ENCODE assay signal across 16 cellular contexts in genomic region chr2:43068053-43068471, GRCh38.
DNase-seq lines count a peak whose midpoint lies in the region; TF ChIP-seq lines count a peak whose summit lies in the region.
"Had no signal": no experiment of that assay in that cellular context is flagged by ENCODE, and none has a peak within 500 bp of the region (broad histone marks: within the 10 kb centered on the region; RNA-seq: fewer than 3 reads in every experiment).

No MANE protein-coding gene starts in this region.

- H2BK15ac ChIP-seq in mesenchymal stem cell (ENCODE audit: low read depth, poor library complexity, severe bottlenecking), result peak overlapping the region; percentile 60

- H3K36me3 ChIP-seq in mesenchymal stem cell (ENCODE audit: control insufficient read depth in 1 of 2, insufficient read depth in 2 of 2, low read depth in 1 of 2, low read length in 2 of 2) (no peaks in the 10 kb centered on the region), sigmoid colon (no peaks in the 10 kb centered on the region)

- no peaks in the 10 kb centered on the region for H3K9me3 ChIP-seq in mesenchymal stem cell (ENCODE audit: control insufficient read depth, low read length)
- no peaks in the 10 kb centered on the region for H3K9me3 ChIP-seq in sigmoid colon

- no peak for DNase-seq in RWPE1 (ENCODE audit: low spot score)
- peak; percentile 84 for DNase-seq in chondrocyte (ENCODE audit: low spot score)
- no peak for DNase-seq in mesenchymal stem cell
- peak; percentile 46 for DNase-seq in sigmoid colon
- no peak for DNase-seq in stimulated activated CD8-positive, alpha-beta memory T cell treated with anti-CD3 and anti-CD28 coated beads, Interleukin-4, amount 100 ng/mL, for 48 hours
- DNase-seq in cerebellar nuclear complex (lab: John Stamatoyannopoulos, UW), result no peak
- no peak for DNase-seq in activated naive CD8-positive, alpha-beta T cell treated with anti-CD3 and anti-CD28 coated beads for 36 hours
- DNase-seq: activated CD4-positive, alpha-beta T cell treated with anti-CD3 and anti-CD28 coated beads, Interleukin-2, amount 10 ng/mL, durations not matched to agents 24 days and 14 days; activated naive CD8-positive, alpha-beta T cell treated with anti-CD3 and anti-CD28 coated beads, Interleukin-2, amount 10 ng/mL, durations not matched to agents 7 days and 5 days; DMS 273 treated with DMSO at 0.1 percent for 48 hours; foreskin fibroblast; MM.1S; naive thymus-derived CD4-positive, alpha-beta T cell; NCI-H2081 treated with DMSO at 0.1 percent for 48 hours; stimulated activated CD4-positive, alpha-beta T cell treated with anti-CD3 and anti-CD28 coated beads, Interleukin-4, amount 100 ng/mL, for 1 hour had no signal

- H3K4me1 ChIP-seq in mesenchymal stem cell (ENCODE audit: control insufficient read depth, insufficient read depth, low read depth, low read length), result peaks cover 17% of the 10 kb centered on the region
- peaks cover 0 to 26% (median 10%) of the 10 kb centered on the region in 4 donors for H3K4me1 ChIP-seq in sigmoid colon

- H3K9ac ChIP-seq in mesenchymal stem cell (ENCODE audit: low read length), result no peak overlapping the region

- peak overlapping the region; percentile 53 to 83 for H3K18ac ChIP-seq in mesenchymal stem cell (ENCODE audit: low read depth in 1 of 2, low read length in 2 of 2)

- no peak overlapping the region for H3K27ac Mint-ChIP-seq in chondrocyte (ENCODE audit: unreplicated experiment)
- H3K27ac Mint-ChIP-seq in activated naive CD8-positive, alpha-beta T cell treated with anti-CD3 and anti-CD28 coated beads for 36 hours, result no peak overlapping the region
- H3K27ac Mint-ChIP-seq: activated CD4-positive, alpha-beta T cell treated with anti-CD3 and anti-CD28 coated beads, Interleukin-2, amount 10 ng/mL, durations not matched to agents 24 days and 14 days; activated naive CD8-positive, alpha-beta T cell treated with anti-CD3 and anti-CD28 coated beads, Interleukin-2, amount 10 ng/mL, durations not matched to agents 7 days and 5 days; B cell had no signal

- H3K4me1 Mint-ChIP-seq in chondrocyte (ENCODE audit: low read depth), result peaks cover 41% of the 10 kb centered on the region
- H3K4me1 Mint-ChIP-seq in activated naive CD8-positive, alpha-beta T cell treated with anti-CD3 and anti-CD28 coated beads for 36 hours, result peaks cover 3% of the 10 kb centered on the region
- H3K4me1 Mint-ChIP-seq: activated CD4-positive, alpha-beta T cell treated with anti-CD3 and anti-CD28 coated beads, Interleukin-2, amount 10 ng/mL, durations not matched to agents 24 days and 14 days; activated naive CD8-positive, alpha-beta T cell treated with anti-CD3 and anti-CD28 coated beads, Interleukin-2, amount 10 ng/mL, durations not matched to agents 7 days and 5 days; B cell had no signal

- CTCF ChIA-PET in RWPE1 (lab: Yijun Ruan, JAX), result no interaction called here

- peak overlapping the region; percentile 28 to 50 for H2BK12ac ChIP-seq in mesenchymal stem cell (ENCODE audit: low read length in 2 of 2)

- H3K4me3 Mint-ChIP-seq in chondrocyte (ENCODE audit: unreplicated experiment), result no peak overlapping the region
- no peak overlapping the region for H3K4me3 Mint-ChIP-seq in activated naive CD8-positive, alpha-beta T cell treated with anti-CD3 and anti-CD28 coated beads for 36 hours
- H3K4me3 Mint-ChIP-seq: activated CD4-positive, alpha-beta T cell treated with anti-CD3 and anti-CD28 coated beads, Interleukin-2, amount 10 ng/mL, durations not matched to agents 24 days and 14 days; activated naive CD8-positive, alpha-beta T cell treated with anti-CD3 and anti-CD28 coated beads, Interleukin-2, amount 10 ng/mL, durations not matched to agents 7 days and 5 days; B cell; naive thymus-derived CD4-positive, alpha-beta T cell had no signal

- no peaks in the 10 kb centered on the region for H3K9me3 Mint-ChIP-seq in chondrocyte (ENCODE audit: low read depth)
- no peaks in the 10 kb centered on the region for H3K9me3 Mint-ChIP-seq in activated naive CD8-positive, alpha-beta T cell treated with anti-CD3 and anti-CD28 coated beads for 36 hours
- H3K9me3 Mint-ChIP-seq: activated CD4-positive, alpha-beta T cell treated with anti-CD3 and anti-CD28 coated beads, Interleukin-2, amount 10 ng/mL, durations not matched to agents 24 days and 14 days; activated naive CD8-positive, alpha-beta T cell treated with anti-CD3 and anti-CD28 coated beads, Interleukin-2, amount 10 ng/mL, durations not matched to agents 7 days and 5 days had no signal

- no peak overlapping the region for H3K4ac ChIP-seq in mesenchymal stem cell (ENCODE audit: low read depth in 1 of 2, low read length in 2 of 2)

- H3K4me2 ChIP-seq in mesenchymal stem cell (ENCODE audit: low read length, poor library complexity, severe bottlenecking), result no peak overlapping the region

- H2AFZ ChIP-seq in mesenchymal stem cell (ENCODE audit: low read depth, low read length), result no peak overlapping the region

- peak overlapping the region; percentile 50 for H4K8ac ChIP-seq in mesenchymal stem cell (ENCODE audit: low read length)

- TF ChIP-seq EP300 in sigmoid colon (IDR thresholded peaks at IDR 0.05), result no peak

- no peak overlapping the region for H2BK5ac ChIP-seq in mesenchymal stem cell (ENCODE audit: low read depth, low read length, poor library complexity, severe bottlenecking)

- H2AK5ac ChIP-seq in mesenchymal stem cell (ENCODE audit: low read length, severe bottlenecking), result no peak overlapping the region

- peak overlapping the region; percentile 100 for H3K27ac ChIP-seq in RWPE1
- no peak overlapping the region for H3K27ac ChIP-seq in mesenchymal stem cell (ENCODE audit: low read length, poor library complexity, severe bottlenecking)
- peak overlapping the region in 3 of 4 donors; percentile 19 to 34 (median 29) for H3K27ac ChIP-seq in sigmoid colon

- H3K14ac ChIP-seq in mesenchymal stem cell (ENCODE audit: low read length in 2 of 2), result no peak overlapping the region

- H3K23ac ChIP-seq in mesenchymal stem cell (ENCODE audit: low read length in 2 of 2), result no peak overlapping the region

- no peak overlapping the region for H3K4me3 ChIP-seq in mesenchymal stem cell (ENCODE audit: insufficient read depth in 1 of 2, low read depth in 1 of 2, low read length in 2 of 2)
- H3K4me3 ChIP-seq in sigmoid colon, result no peak overlapping the region

- H3K36me3 Mint-ChIP-seq in chondrocyte (ENCODE audit: low read depth), result peaks cover 2% of the 10 kb centered on the region
- no peaks in the 10 kb centered on the region for H3K36me3 Mint-ChIP-seq in activated naive CD8-positive, alpha-beta T cell treated with anti-CD3 and anti-CD28 coated beads for 36 hours

- no peaks in the 10 kb centered on the region for H3K79me1 ChIP-seq in mesenchymal stem cell (replicated peaks; ENCODE audit: low read length, poor library complexity, severe bottlenecking)

- H2BK120ac ChIP-seq in mesenchymal stem cell (ENCODE audit: low read depth, low read length), result peak overlapping the region; percentile 69

- no peak for TF ChIP-seq POLR2A in sigmoid colon (IDR thresholded peaks at IDR 0.05)

- WGBS in mesenchymal stem cell, result 76% methylated on average over 48 of the region's 48 CpGs
- 91 to 94% methylated on average over 48 of the region's 48 CpGs for WGBS in sigmoid colon, 2 donors

- POLR2A ChIA-PET in RWPE1 (lab: Yijun Ruan, JAX; ENCODE audit: low non-redundant PET), result no interaction called here

- H4K91ac ChIP-seq in mesenchymal stem cell (ENCODE audit: low read length), result peak overlapping the region; percentile 83

- H3K27me3 ChIP-seq in mesenchymal stem cell (ENCODE audit: control insufficient read depth in 1 of 2, insufficient read depth in 1 of 2, low read length in 2 of 2) (no peaks in the 10 kb centered on the region), sigmoid colon (no peaks in the 10 kb centered on the region)

- intact Hi-C loops in sigmoid colon (cut with DNase I), result no loop called here

- no peaks in the 10 kb centered on the region for H3K27me3 Mint-ChIP-seq in chondrocyte (ENCODE audit: low read depth)
- no peaks in the 10 kb centered on the region for H3K27me3 Mint-ChIP-seq in activated naive CD8-positive, alpha-beta T cell treated with anti-CD3 and anti-CD28 coated beads for 36 hours
- H3K27me3 Mint-ChIP-seq: activated CD4-positive, alpha-beta T cell treated with anti-CD3 and anti-CD28 coated beads, Interleukin-2, amount 10 ng/mL, durations not matched to agents 24 days and 14 days; activated naive CD8-positive, alpha-beta T cell treated with anti-CD3 and anti-CD28 coated beads, Interleukin-2, amount 10 ng/mL, durations not matched to agents 7 days and 5 days; B cell; naive thymus-derived CD4-positive, alpha-beta T cell had no signal

- TF ChIP-seq CTCF in RWPE1 (conservative IDR thresholded peaks at IDR 0.05; ENCODE audit: low read depth), result no peak
- no peak for TF ChIP-seq CTCF in chondrocyte (IDR thresholded peaks at IDR 0.05)
- no peak for TF ChIP-seq CTCF in sigmoid colon (IDR thresholded peaks at IDR 0.05)

Comparison
In these comparisons a context has a peak if more than half of its experiments do, and no peak if none do; other contexts are left out.
1. DNase-seq: peak in chondrocyte (single experiment) and sigmoid colon (single experiment); none in RWPE1 (single experiment), mesenchymal stem cell (single experiment), stimulated activated CD8-positive, alpha-beta memory T cell treated with anti-CD3 and anti-CD28 coated beads, Interleukin-4, amount 100 ng/mL, for 48 hours (single experiment), cerebellar nuclear complex (0 of 2) and activated naive CD8-positive, alpha-beta T cell treated with anti-CD3 and anti-CD28 coated beads for 36 hours (single experiment).